1 cellular context compared by ENCODE assay signal in genomic region chr9:131308452-131308851, GRCh38.
A peak's percentile ranks its signal among the peaks of the same experiment; 100 is the strongest.
TF ChIP-seq lines count a peak whose summit lies in the region.

No MANE protein-coding gene starts in this region.

TF ChIP-seq in K562, 482 proteins besides CTCF, POLR2A, EP300 and RAD21:
- TF ChIP-seq SMAD4 (CRISPR knock-in tag; conservative IDR thresholded peaks at IDR 0.05): peak; percentile 24; the same call in 1 of the 2 replicates
- 0 out of 2 replicates have a peak, but pooled peaks have one; percentile 26 for TF ChIP-seq L3MBTL2 (IDR thresholded peaks at IDR 0.05)
- peak; percentile 11; the same call in 1 of the 2 replicates for TF ChIP-seq ATF3 (IDR thresholded peaks at IDR 0.05)
- no peak for TF ChIP-seq ATF3 (CRISPR knock-in tag; conservative IDR thresholded peaks at IDR 0.05)
- no peak for TF ChIP-seq ZMIZ1 (IDR thresholded peaks at IDR 0.05; ENCODE audit: low read depth in 2 of 2, low read length in 2 of 2)
- no peak for TF ChIP-seq UBTF (IDR thresholded peaks at IDR 0.05; ENCODE audit: borderline replicate concordance in 1 of 2, low read depth in 2 of 2, low read length in 2 of 2)
